Comparison of ENCODE assay signal across 8 cellular contexts in the genomic region with DNA sequence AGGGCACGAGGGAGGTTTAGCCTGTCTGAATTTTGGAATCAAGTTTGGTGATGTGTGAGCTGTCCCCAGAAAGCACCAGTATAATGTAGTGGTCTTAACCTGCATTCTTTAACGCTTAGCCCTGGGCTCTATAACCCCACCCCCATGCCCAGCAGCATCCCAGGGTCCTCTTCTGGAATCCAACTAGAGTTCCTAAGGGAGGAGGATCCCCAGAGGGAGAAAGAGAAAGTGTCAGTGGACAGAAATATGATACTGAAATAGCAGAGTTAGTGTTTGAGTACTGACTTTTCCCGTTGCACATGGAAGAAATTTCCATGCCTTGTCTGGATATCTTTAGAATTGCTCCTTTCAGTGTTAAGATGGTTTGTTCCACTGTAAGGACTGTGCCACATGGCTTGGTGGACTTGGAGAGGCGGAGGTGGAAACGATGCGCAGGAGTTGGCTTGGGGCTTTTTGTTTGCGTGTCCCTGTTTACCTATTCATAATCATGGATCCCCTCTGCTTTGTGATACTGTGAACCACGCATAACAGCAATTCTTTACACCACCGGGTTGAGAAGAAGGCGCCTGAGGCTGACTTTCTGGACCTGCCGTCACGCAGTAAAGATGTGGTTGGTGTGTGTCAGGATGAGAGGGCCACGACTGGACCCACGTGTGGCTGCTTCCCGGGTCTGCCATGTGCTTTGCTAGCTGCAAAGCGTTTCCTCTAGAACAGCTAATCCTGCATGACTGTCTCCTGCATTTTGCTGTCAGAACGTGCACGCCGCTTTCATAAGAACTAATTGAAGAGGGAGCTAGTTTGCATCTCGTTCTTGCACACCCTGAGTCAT.
DNase-seq lines count a peak whose midpoint lies in the region; FAIRE-seq and TF ChIP-seq lines count a peak whose summit lies in the region.

No MANE protein-coding gene starts in this region.

- H3K9ac ChIP-seq in H9 (ENCODE audit: extremely low read depth, insufficient read length, low read length): peak overlapping the region; percentile 30
- H3K9ac ChIP-seq in endothelial cell of umbilical vein (replicated peaks; ENCODE audit: extremely low read depth, insufficient read depth, low read length): peak overlapping the region; percentile 83

- peak overlapping the region; percentile 31 for H3K18ac ChIP-seq in H9 (ENCODE audit: insufficient read length, low read depth, low read length)

- no TSS peak for BruUV-seq in endothelial cell of umbilical vein (replicated peaks; lab: Mats Ljungman, UMichigan)

- H2AK5ac ChIP-seq in H9 (ENCODE audit: insufficient read length, low read length): no peak overlapping the region

- peak overlapping the region; percentile 25 for H2BK12ac ChIP-seq in H9 (ENCODE audit: insufficient read length, low read depth, low read length)

- no peaks in the 10 kb centered on the region for H3K9me1 ChIP-seq in endothelial cell of umbilical vein (replicated peaks; ENCODE audit: control insufficient read depth, extremely low read depth, insufficient read depth, low read length)

- no peak for TF ChIP-seq POLR2A in NB4 (IDR thresholded peaks at IDR 0.05; ENCODE audit: extremely low read depth, insufficient read length)
- no peak for TF ChIP-seq POLR2A in endothelial cell of umbilical vein (IDR thresholded peaks at IDR 0.05; ENCODE audit: low read depth, low read length)

- H3K79me1 ChIP-seq in H9 (ENCODE audit: insufficient read depth, low read depth, low read length, poor library complexity, severe bottlenecking): no peaks in the 10 kb centered on the region

- H3K27me3 ChIP-seq in H9 (ENCODE audit: insufficient read depth, low read length) (no peaks in the 10 kb centered on the region), endothelial cell of umbilical vein (ENCODE audit: control insufficient read depth in 2 of 2, insufficient read depth in 2 of 2, low read length in 2 of 2) (no peaks in the 10 kb centered on the region), muscle layer of duodenum (ENCODE audit: low read depth, low read length) (no peaks in the 10 kb centered on the region)

- POLR2A ChIA-PET in endothelial cell of umbilical vein (lab: Charles Lee): interaction anchor here (0.6 kb wide), 1 partner anchor 305 kb away, joined by 3 read pairs; no protein-coding TSS in a partner anchor

- no peak for FAIRE-seq in endothelial cell of umbilical vein (lab: Jason Lieb, UNC)

- H4K20me1 ChIP-seq in H9 (ENCODE audit: control insufficient read depth, insufficient read depth, insufficient read length) (no peaks in the 10 kb centered on the region), endothelial cell of umbilical vein (replicated peaks; ENCODE audit: control insufficient read depth, extremely low read depth, insufficient read depth, low read length) (no peaks in the 10 kb centered on the region)

- H3K23me2 ChIP-seq in H9 (ENCODE audit: insufficient read length, low read depth, low read length, poor library complexity, severe bottlenecking): no peaks in the 10 kb centered on the region

- WGBS in H9 (ENCODE audit: extremely low coverage, insufficient read length, low lambda C conversion rate): no CpG with 5 or more reads among the region's 20 CpGs

- H3K9me3 ChIP-seq in H9 (ENCODE audit: control insufficient read depth, low read depth, low read length): no peaks in the 10 kb centered on the region
- no peaks in the 10 kb centered on the region for H3K9me3 ChIP-seq in endothelial cell of umbilical vein (replicated peaks; ENCODE audit: control insufficient read depth, insufficient read depth, low read length)
- no peaks in the 10 kb centered on the region for H3K9me3 ChIP-seq in muscle layer of duodenum (ENCODE audit: control insufficient read depth in 1 of 2, low read length in 2 of 2)

- intact Hi-C loops in endothelial cell of umbilical vein (cut with micrococcal nuclease): loop anchor here (1.0 to 10.0 kb wide), 5 partner anchors 31 to 687 kb away; a partner anchor contains a TSS

- H3K14ac ChIP-seq in H9 (ENCODE audit: insufficient read depth, low read length): peak overlapping the region; percentile 79; the same call in 1 of the 2 replicates

- H2BK20ac ChIP-seq in H9 (ENCODE audit: low read depth, low read length, poor library complexity, severe bottlenecking): no peak overlapping the region

- peaks cover 54 to 58% of the 10 kb centered on the region in 2 experiments for H3K4me1 Mint-ChIP-seq in H9

- H3K4me3 ChIP-seq in NB4 (ENCODE audit: low read depth, low read length) (peak overlapping the region; percentile 55), endothelial cell of umbilical vein (replicated peaks in 1 of 3; ENCODE audit: insufficient read depth in 1 of 3, low read depth in 1 of 3, low read length in 3 of 3) (peak overlapping the region; percentile 23 to 76 (median 37)), muscle layer of duodenum (ENCODE audit: low read depth in 1 of 2, low read length in 2 of 2) (peak overlapping the region; percentile 68 to 72)

- dilution Hi-C loops in endothelial cell of umbilical vein (cut with MboI; ENCODE audit: extremely low pct_ligation_motif_present, low sequenced_read_pairs): no loop called here

- no peak overlapping the region for H3T11ph ChIP-seq in H9 (ENCODE audit: low read length)

- H3K4me1 ChIP-seq in H9 (ENCODE audit: insufficient read depth, low read length) (peaks cover 8% of the 10 kb centered on the region; the same call in 1 of the 2 replicates), endothelial cell of umbilical vein (ENCODE audit: control insufficient read depth, extremely low read depth, insufficient read depth, low read length) (peaks cover 26% of the 10 kb centered on the region), muscle layer of duodenum (ENCODE audit: control insufficient read depth in 1 of 2, insufficient read depth in 2 of 2, low read length in 2 of 2) (peaks cover 0 to 19% of the 10 kb centered on the region in 2 donors)

- H3K23ac ChIP-seq in H9 (ENCODE audit: insufficient read length, low read depth, low read length): no peak overlapping the region

- H3K4me2 ChIP-seq in H9 (ENCODE audit: insufficient read depth, insufficient read length, low read length) (no peak overlapping the region), endothelial cell of umbilical vein (ENCODE audit: insufficient read depth, low read length) (peak overlapping the region; percentile 100)

- no peak overlapping the region for H3K4ac ChIP-seq in H9 (ENCODE audit: low read depth, low read length)

- H3K27ac Mint-ChIP-seq in H9: peak overlapping the region; percentile 93 to 99 (median 98)

- CTCF ChIA-PET in endothelial cell of umbilical vein (lab: Charles Lee): interaction anchor here (0.6 to 4.0 kb wide), 14 partner anchors 9 to 571 kb away, joined by 3 to 18 read pairs (median 4); no protein-coding TSS in a partner anchor

- no peak overlapping the region for H2AFZ ChIP-seq in H9 (ENCODE audit: low read length)
- H2AFZ ChIP-seq in endothelial cell of umbilical vein (ENCODE audit: low read depth, low read length): peak overlapping the region; percentile 32

- peak overlapping the region; percentile 87 for H3K27ac ChIP-seq in H9 (ENCODE audit: insufficient read length, low read depth, low read length)
- H3K27ac ChIP-seq in endothelial cell of umbilical vein (ENCODE audit: insufficient read depth, low read depth, low read length): peak overlapping the region; percentile 79
- H3K27ac ChIP-seq in muscle layer of duodenum (ENCODE audit: low read length): peak overlapping the region; percentile 88

- no peak overlapping the region for H4K91ac ChIP-seq in H9 (ENCODE audit: insufficient read length, low read depth, low read length)

- H3K36me3 ChIP-seq in endothelial cell of umbilical vein (ENCODE audit: control insufficient read depth in 2 of 2, extremely low read depth in 1 of 2, insufficient read depth in 2 of 2, low read length in 2 of 2) (no peaks in the 10 kb centered on the region), muscle layer of duodenum (ENCODE audit: control insufficient read depth in 1 of 2, insufficient read depth in 2 of 2, low read length in 2 of 2) (peaks cover 4 to 6% of the 10 kb centered on the region in 2 donors)

- H2BK5ac ChIP-seq in H9 (ENCODE audit: insufficient read length, low read length): peak overlapping the region; percentile 24

- H4K8ac ChIP-seq in H9 (replicated peaks; ENCODE audit: insufficient read length, low read depth, low read length): no peak overlapping the region

- no peak for TF ChIP-seq CTCF in H9 (conservative IDR thresholded peaks at IDR 0.05)
- no peak for TF ChIP-seq CTCF in NB4 (IDR thresholded peaks at IDR 0.05; ENCODE audit: low read depth, low read length)
- TF ChIP-seq CTCF in endothelial cell of umbilical vein (IDR thresholded peaks at IDR 0.05; ENCODE audit: extremely low read depth in 1 of 2, insufficient read depth in 1 of 2, low read depth in 1 of 2, low read length in 2 of 2): no peak

- no peaks in the 10 kb centered on the region for H3K36me3 Mint-ChIP-seq in H9 (ENCODE audit: insufficient read depth in 1 of 3, low read depth in 3 of 3)

- H3K27me3 Mint-ChIP-seq in H9 (ENCODE audit: low read depth): no peaks in the 10 kb centered on the region

- H3K79me2 ChIP-seq in H9 (ENCODE audit: insufficient read depth, low read length) (no peaks in the 10 kb centered on the region), endothelial cell of umbilical vein (ENCODE audit: control insufficient read depth, insufficient read depth, low read length) (peaks cover 6% of the 10 kb centered on the region)

- peak overlapping the region; percentile 40 for H2BK120ac ChIP-seq in H9 (ENCODE audit: low read depth, low read length, poor library complexity, severe bottlenecking)

- H3K4me3 Mint-ChIP-seq in H9: peak overlapping the region; percentile 55 to 71; a peak in 4 of 5 replicates

- H3K56ac ChIP-seq in H9 (ENCODE audit: insufficient read length, low read depth, low read length): no peak overlapping the region

- H3K9me3 Mint-ChIP-seq in H9: no peaks in the 10 kb centered on the region; a peak in 1 of 5 replicates

- H2BK15ac ChIP-seq in H9 (ENCODE audit: low read depth, low read length): no peak overlapping the region

- DNase-seq in GF-D8 (lab: John Stamatoyannopoulos, UW): peak; percentile 43
- peak; percentile 37 for DNase-seq in H9
- peak; percentile 62 for DNase-seq in NB4 (ENCODE audit: low read depth)
- DNase-seq in activated CD4-positive, alpha-beta T cell treated with anti-CD3 and anti-CD28 coated beads, Interleukin-2, amount 50 U/mL, for 4 hours: peak; percentile 16 to 23
- DNase-seq in endothelial cell of umbilical vein (ENCODE audit: low read depth, low spot score): no peak
- DNase-seq in stimulated activated naive CD4-positive, alpha-beta T cell treated with Interleukin-2 at 50 U/mL for 16 hours (lab: John Stamatoyannopoulos, UW): peak; percentile 40
- no peak for DNase-seq in HuH-7 (ENCODE audit: low spot score)

- H4K5ac ChIP-seq in H9 (ENCODE audit: insufficient read length, low read depth, low read length): no peak overlapping the region

TF ChIP-seq in endothelial cell of umbilical vein, 7 proteins besides CTCF, POLR2A, EP300 and RAD21 (continues in another document):
- TF ChIP-seq, protein P1, sequence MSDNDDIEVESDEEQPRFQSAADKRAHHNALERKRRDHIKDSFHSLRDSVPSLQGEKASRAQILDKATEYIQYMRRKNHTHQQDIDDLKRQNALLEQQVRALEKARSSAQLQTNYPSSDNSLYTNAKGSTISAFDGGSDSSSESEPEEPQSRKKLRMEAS (IDR thresholded peaks at IDR 0.05; ENCODE audit: insufficient read depth, insufficient read length): peak; percentile 82
- peak; percentile 93 for TF ChIP-seq MYC (IDR thresholded peaks at IDR 0.05; ENCODE audit: low read depth, low read length)
- TF ChIP-seq FOS (IDR thresholded peaks at IDR 0.05; ENCODE audit: borderline replicate concordance, insufficient read depth, low read length): no peak

Comparison
In these comparisons a context has a peak if more than half of its experiments do, and no peak if none do; other contexts are left out.
1. DNase-seq: peak in GF-D8 (single experiment), H9 (single experiment), NB4 (single experiment), activated CD4-positive, alpha-beta T cell treated with anti-CD3 and anti-CD28 coated beads, Interleukin-2, amount 50 U/mL, for 4 hours (2 of 2) and stimulated activated naive CD4-positive, alpha-beta T cell treated with Interleukin-2 at 50 U/mL for 16 hours (single experiment); none in endothelial cell of umbilical vein (single experiment) and HuH-7 (single experiment).
2. Peak in every context shown above with its lines, with median percentiles within 50 percentile points of each other: H3K27ac ChIP-seq and H3K4me3 ChIP-seq.